In genomic region chr17:21283482-21284318, GRCh38 we compare ENCODE assay signal across 8 cellular contexts. TPM values are rescaled to one million over a fixed set of nuclear protein-coding genes. Genes with fewer than 3 reads are reported as not detected.
DNase-seq lines count a peak whose midpoint lies in the region; ATAC-seq and TF ChIP-seq lines count a peak whose summit lies in the region.

No MANE protein-coding gene starts in this region.

- peak overlapping the region; percentile 50 for H3K4me3 ChIP-seq in WI38 (ENCODE audit: low read depth, low read length)
- H3K4me3 ChIP-seq in heart right ventricle = peak overlapping the region; percentile 65 to 99 (median 97)
- H3K4me3 ChIP-seq in retinal pigment epithelial cell (ENCODE audit: low read length) = peak overlapping the region; percentile 38

- CTCF ChIA-PET in activated naive CD4-positive, alpha-beta T cell treated with anti-CD3 and anti-CD28 coated beads for 36 hours (lab: Charles Lee) = interaction anchor here (1.1 kb wide), 1 partner anchor 229 kb away, joined by 3 read pairs; no protein-coding TSS in a partner anchor

- peaks cover 62% of the 10 kb centered on the region for H3K4me1 Mint-ChIP-seq in activated naive CD4-positive, alpha-beta T cell treated with anti-CD3 and anti-CD28 coated beads for 36 hours (ENCODE audit: low read depth)

- H3K27me3 Mint-ChIP-seq in activated naive CD4-positive, alpha-beta T cell treated with anti-CD3 and anti-CD28 coated beads for 36 hours (ENCODE audit: low read depth) = no peaks in the 10 kb centered on the region

- H3K4me1 ChIP-seq in heart right ventricle = peaks cover 28 to 71% (median 41%) of the 10 kb centered on the region in 9 donors

- H3K9me3 ChIP-seq in heart right ventricle = no peaks in the 10 kb centered on the region

- peak; percentile 0 for ATAC-seq in HG03060 (IDR thresholded peaks at IDR 0.05; ENCODE audit: low read depth, unreplicated experiment)
- ATAC-seq in heart right ventricle = no peak

- peak overlapping the region; percentile 41 for H3K27ac Mint-ChIP-seq in activated naive CD4-positive, alpha-beta T cell treated with anti-CD3 and anti-CD28 coated beads for 36 hours

- peak overlapping the region; percentile 100 for H3K4me3 Mint-ChIP-seq in activated naive CD4-positive, alpha-beta T cell treated with anti-CD3 and anti-CD28 coated beads for 36 hours

- intact Hi-C loops in activated naive CD4-positive, alpha-beta T cell treated with anti-CD3 and anti-CD28 coated beads for 36 hours (cut with micrococcal nuclease) = loop anchor here (1.0 to 10.0 kb wide), 9 partner anchors 8 to 1126 kb away; partner anchors contain the start of genes DHRS7B and TMEM11
- intact Hi-C loops in heart right ventricle (cut with DNase I) = loop anchor here in 9 of 10 donors (2.0 to 10.0 kb wide), 9 partner anchors 31 to 239 kb away; partner anchors contain the start of genes DHRS7B (in 4 of the 9), TMEM11 (in 2 of the 9) and USP22 (in 2 of the 9)

- H3K9me3 Mint-ChIP-seq in activated naive CD4-positive, alpha-beta T cell treated with anti-CD3 and anti-CD28 coated beads for 36 hours = no peaks in the 10 kb centered on the region

- H3K36me3 Mint-ChIP-seq in activated naive CD4-positive, alpha-beta T cell treated with anti-CD3 and anti-CD28 coated beads for 36 hours (ENCODE audit: low read depth) = peaks cover 14% of the 10 kb centered on the region

- no peaks in the 10 kb centered on the region for H3K27me3 ChIP-seq in heart right ventricle

- DNase-seq in activated naive CD4-positive, alpha-beta T cell treated with anti-CD3 and anti-CD28 coated beads for 36 hours = no peak
- no peak for DNase-seq in activated naive CD4-positive, alpha-beta T cell treated with anti-CD3 and anti-CD28 coated beads, Interleukin-2, amount 50 U/mL, for 16 hours
- no peak for DNase-seq in heart right ventricle
- DNase-seq in retinal pigment epithelial cell (ENCODE audit: low read depth) = no peak
- no peak for DNase-seq in NCI-H524 treated with DMSO at 0.1 percent for 48 hours (lab: John Stamatoyannopoulos, UW)
- no peak for DNase-seq in GM10266 (ENCODE audit: extremely low spot score)

- H3K27ac ChIP-seq in heart right ventricle = peak overlapping the region in 9 of 10 donors; percentile 45 to 98 (median 96)

- 19 to 20% methylated on average over 49 of the region's 49 CpGs for WGBS in heart right ventricle, 2 donors

- no peaks in the 10 kb centered on the region for H3K36me3 ChIP-seq in heart right ventricle

- TF ChIP-seq CTCF in WI38 (IDR thresholded peaks at IDR 0.05; ENCODE audit: low read depth, low read length) (no peak), heart right ventricle (IDR thresholded peaks at IDR 0.05) (peak in 1 of 9 donors; percentile 7), retinal pigment epithelial cell (conservative IDR thresholded peaks at IDR 0.05; ENCODE audit: low read depth, low read length) (no peak), GM10266 (IDR thresholded peaks at IDR 0.05; ENCODE audit: control insufficient read depth, insufficient read depth, low read depth, missing control alignments) (no peak)

RNA-seq across cellular contexts. Expression of gene MAP2K3, which starts 0.8 kb away (rescaled TPM):
- 10 to 100 TPM; 87.0 to 87.2 TPM for total RNA-seq in activated naive CD4-positive, alpha-beta T cell treated with anti-CD3 and anti-CD28 coated beads for 36 hours
- 10 to 100 TPM; 28.9 to 71.6 (median 60.4) TPM for total RNA-seq in heart right ventricle
- polyA plus RNA-seq in heart right ventricle = 100 to 1,000 TPM in 1 of 2 donors, 10 to 100 TPM in 1; 32.1 to 103 TPM

RNA-seq across cellular contexts. Expression of gene NATD1, which starts 30.5 kb away (rescaled TPM):
- total RNA-seq in activated naive CD4-positive, alpha-beta T cell treated with anti-CD3 and anti-CD28 coated beads for 36 hours = 1 to 10 TPM; 2.1 to 2.5 TPM
- total RNA-seq in heart right ventricle = 10 to 100 TPM; 11.9 to 23.1 (median 19.6) TPM
- 1 to 10 TPM; 3.1 to 4.0 TPM for polyA plus RNA-seq in heart right ventricle

Comparison
In these comparisons a context has a peak if more than half of its experiments do, and no peak if none do; other contexts are left out.
1. H3K4me3 ChIP-seq: peak in every context shown above with its lines; median percentile 97 in heart right ventricle; 50 in WI38; 38 in retinal pigment epithelial cell.